ENCODE assay signal across 28 cellular contexts in the genomic region with DNA sequence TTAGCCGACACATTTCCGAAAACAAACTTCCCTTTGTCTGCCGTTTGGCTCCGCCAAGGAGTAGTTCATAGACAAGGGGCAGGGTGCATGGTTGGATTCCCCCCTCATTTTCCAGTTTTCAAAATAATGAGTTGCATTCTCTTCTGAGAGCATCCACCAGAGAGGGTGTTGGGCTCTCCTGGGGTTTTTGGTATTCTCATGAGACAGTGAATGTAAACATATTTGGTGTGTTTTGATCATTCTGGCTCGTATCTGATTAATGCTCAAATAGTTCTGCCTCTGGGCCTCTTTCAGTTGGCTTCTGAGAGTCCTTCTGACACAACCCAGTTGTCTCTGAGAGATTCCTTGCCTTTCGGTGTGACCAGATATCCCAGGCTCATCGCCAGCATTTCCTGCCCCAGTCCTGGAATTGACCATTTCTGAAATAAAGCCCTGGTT. TPM values are rescaled to one million over a fixed set of nuclear protein-coding genes. Genes with fewer than 3 reads are reported as not detected.
DNase-seq lines count a peak whose midpoint lies in the region; ATAC-seq and TF ChIP-seq lines count a peak whose summit lies in the region.
"Had no signal": no experiment of that assay in that cellular context is flagged by ENCODE, and none has a peak within 500 bp of the region (broad histone marks: within the 10 kb centered on the region; RNA-seq: fewer than 3 reads in every experiment).

No MANE protein-coding gene starts in this region.

- no peaks in the 10 kb centered on the region for H3K9me3 ChIP-seq in stomach
- no peaks in the 10 kb centered on the region for H3K9me3 ChIP-seq in CD8-positive, alpha-beta T cell (ENCODE audit: low read length)
- H3K9me3 ChIP-seq in CD8-positive, alpha-beta memory T cell (ENCODE audit: low read length): no peaks in the 10 kb centered on the region
- H3K9me3 ChIP-seq: body of pancreas, MG63, mucosa of descending colon had no signal

- POLR2A ChIA-PET in CD8-positive, alpha-beta T cell (lab: Charles Lee): no interaction called here
- POLR2A ChIA-PET in CD8-positive, alpha-beta memory T cell (lab: Charles Lee): no interaction called here

- peaks cover 9 to 57% (median 40%) of the 10 kb centered on the region in 4 donors for H3K4me1 ChIP-seq in stomach
- no peaks in the 10 kb centered on the region for H3K4me1 ChIP-seq in CD8-positive, alpha-beta T cell (ENCODE audit: insufficient read depth, low read length)
- no peaks in the 10 kb centered on the region for H3K4me1 ChIP-seq in CD8-positive, alpha-beta memory T cell (ENCODE audit: insufficient read depth, low read length)

- no peak for TF ChIP-seq POLR2A in stomach (IDR thresholded peaks at IDR 0.05)

- ATAC-seq in CD8-positive, alpha-beta T cell: no peak
- ATAC-seq: body of pancreas; left lobe of liver; mucosa of descending colon; stimulated activated naive CD8-positive, alpha-beta T cell treated with anti-CD3 and anti-CD28 coated beads, Interleukin-15, Interleukin-2, amounts not matched to agents 100 U/mL and 50 U/mL, for 24 hours; T-helper 17 cell had no signal

- 72 to 79% (median 75%) methylated on average over 7 of the region's 7 CpGs for WGBS in stomach, 5 donors

- no peak for TF ChIP-seq EP300 in stomach (IDR thresholded peaks at IDR 0.05)

- H3K36me3 Mint-ChIP-seq in CD8-positive, alpha-beta T cell: peaks cover 5% of the 10 kb centered on the region
- H3K36me3 Mint-ChIP-seq in CD8-positive, alpha-beta memory T cell: peaks cover 0 to 11% (median 5%) of the 10 kb centered on the region in 3 donors

- TF ChIP-seq CTCF in choroid plexus epithelial cell (conservative IDR thresholded peaks at IDR 0.05; ENCODE audit: low read depth, low read length) (no peak), stomach (IDR thresholded peaks at IDR 0.05) (no peak)
- TF ChIP-seq CTCF in CD8-positive, alpha-beta T cell (IDR thresholded peaks at IDR 0.05): no peak

- H3K27me3 Mint-ChIP-seq in CD8-positive, alpha-beta T cell (ENCODE audit: low read depth): no peaks in the 10 kb centered on the region
- H3K27me3 Mint-ChIP-seq in CD8-positive, alpha-beta memory T cell: peaks cover 0 to 2% of the 10 kb centered on the region in 2 donors
- H3K27me3 Mint-ChIP-seq: activated CD4-positive, alpha-beta T cell treated with anti-CD3 and anti-CD28 coated beads, Interleukin-2, amount 10 ng/mL, durations not matched to agents 7 days and 5 days; T-helper 17 cell had no signal

- no peaks in the 10 kb centered on the region for H3K9me3 Mint-ChIP-seq in CD8-positive, alpha-beta T cell
- H3K9me3 Mint-ChIP-seq in CD8-positive, alpha-beta memory T cell: no peaks in the 10 kb centered on the region
- H3K9me3 Mint-ChIP-seq: immature natural killer cell had no signal

- H3K27ac ChIP-seq in stomach: peak overlapping the region in 4 of 5 donors; percentile 8 to 34 (median 26)
- no peak overlapping the region for H3K27ac ChIP-seq in CD8-positive, alpha-beta T cell (ENCODE audit: low read depth, low read length)
- no peak overlapping the region for H3K27ac ChIP-seq in CD8-positive, alpha-beta memory T cell (ENCODE audit: low read depth, low read length)
- H3K27ac ChIP-seq: body of pancreas, coronary artery, hepatocyte, neural progenitor cell, SK-N-MC had no signal

- peak; percentile 44 for DNase-seq in GM03348 (ENCODE audit: low spot score)
- DNase-seq in choroid plexus epithelial cell (ENCODE audit: low read depth): peak; percentile 19
- peak; percentile 47 for DNase-seq in hepatic stellate cell (ENCODE audit: low spot score)
- DNase-seq in stomach: no peak
- no peak for DNase-seq in activated effector memory CD4-positive, alpha-beta T cell treated with Interleukin-2 at 50 U/mL for 16 hours
- DNase-seq in CD8-positive, alpha-beta T cell: no peak
- DNase-seq in CD8-positive, alpha-beta memory T cell: no peak
- no peak for DNase-seq in activated CD8-positive, alpha-beta memory T cell treated with anti-CD3 and anti-CD28 coated beads for 24 hours
- DNase-seq: activated CD4-positive, alpha-beta T cell treated with anti-CD3 and anti-CD28 coated beads, Interleukin-2, amount 10 ng/mL, durations not matched to agents 7 days and 5 days; activated CD8-positive, alpha-beta memory T cell treated with anti-CD3 and anti-CD28 coated beads, Interleukin-2, amount 50 U/mL, for 48 hours; body of pancreas; C1 segment of cervical spinal cord; H7; immature natural killer cell; MG63; mucosa of descending colon; NCI-H1436; NCI-H2171; NCI-H524; stimulated activated CD4-positive, alpha-beta T cell treated with anti-CD3 and anti-CD28 coated beads, Interleukin-4, amount 100 ng/mL, for 1 hour; stimulated activated naive CD8-positive, alpha-beta T cell treated with anti-CD3 and anti-CD28 coated beads, Interleukin-15, Interleukin-2, amounts not matched to agents 100 U/mL and 50 U/mL, for 24 hours; T-helper 17 cell; trophoblast cell had no signal

- intact Hi-C loops in stomach (cut with DNase I; ENCODE audit: low total_unique reads): no loop called here
- intact Hi-C loops in CD8-positive, alpha-beta T cell (cut with DNase I, micrococcal nuclease): no loop called here

- no peaks in the 10 kb centered on the region for H3K27me3 ChIP-seq in stomach
- H3K27me3 ChIP-seq in CD8-positive, alpha-beta T cell (ENCODE audit: insufficient read depth, low read length): no peaks in the 10 kb centered on the region
- H3K27me3 ChIP-seq in CD8-positive, alpha-beta memory T cell (ENCODE audit: insufficient read depth, low read length, poor library complexity, severe bottlenecking): no peaks in the 10 kb centered on the region
- H3K27me3 ChIP-seq: body of pancreas, hepatocyte, MG63, neural progenitor cell had no signal

- H3K4me1 Mint-ChIP-seq in CD8-positive, alpha-beta T cell (ENCODE audit: low read depth): no peaks in the 10 kb centered on the region
- peaks cover 5 to 23% (median 8%) of the 10 kb centered on the region in 3 donors for H3K4me1 Mint-ChIP-seq in CD8-positive, alpha-beta memory T cell
- H3K4me1 Mint-ChIP-seq: activated CD4-positive, alpha-beta T cell treated with anti-CD3 and anti-CD28 coated beads, Interleukin-2, amount 10 ng/mL, durations not matched to agents 7 days and 5 days had no signal

- H3K4me3 ChIP-seq in choroid plexus epithelial cell (ENCODE audit: low read depth, low read length) (no peak overlapping the region), stomach (no peak overlapping the region)
- no peak overlapping the region for H3K4me3 ChIP-seq in CD8-positive, alpha-beta T cell (ENCODE audit: low read depth, low read length)
- H3K4me3 ChIP-seq in CD8-positive, alpha-beta memory T cell (ENCODE audit: low read length): no peak overlapping the region
- H3K4me3 ChIP-seq: body of pancreas, coronary artery, hepatocyte, MG63, mucosa of descending colon, neural progenitor cell, SK-N-MC had no signal

- no peak overlapping the region for H3K4me3 Mint-ChIP-seq in CD8-positive, alpha-beta T cell
- no peak overlapping the region for H3K4me3 Mint-ChIP-seq in CD8-positive, alpha-beta memory T cell
- H3K4me3 Mint-ChIP-seq: activated CD4-positive, alpha-beta T cell treated with anti-CD3 and anti-CD28 coated beads, Interleukin-2, amount 10 ng/mL, durations not matched to agents 7 days and 5 days; immature natural killer cell; T-helper 17 cell had no signal

- CTCF ChIA-PET in CD8-positive, alpha-beta T cell (lab: Charles Lee): no interaction called here
- CTCF ChIA-PET in CD8-positive, alpha-beta memory T cell (lab: Charles Lee): no interaction called here

- no peak overlapping the region for H3K27ac Mint-ChIP-seq in CD8-positive, alpha-beta T cell
- H3K27ac Mint-ChIP-seq in CD8-positive, alpha-beta memory T cell: peak overlapping the region in 1 of 8 donors; percentile 37
- H3K27ac Mint-ChIP-seq: activated CD4-positive, alpha-beta T cell treated with anti-CD3 and anti-CD28 coated beads, Interleukin-2, amount 10 ng/mL, durations not matched to agents 7 days and 5 days; T-helper 17 cell had no signal

- H3K36me3 ChIP-seq in stomach: peaks cover 0 to 15% (median 5%) of the 10 kb centered on the region in 4 donors
- H3K36me3 ChIP-seq in CD8-positive, alpha-beta T cell (ENCODE audit: insufficient read depth, low read length): no peaks in the 10 kb centered on the region
- no peaks in the 10 kb centered on the region for H3K36me3 ChIP-seq in CD8-positive, alpha-beta memory T cell (ENCODE audit: insufficient read depth, low read length)
- H3K36me3 ChIP-seq: MG63, neural progenitor cell had no signal

RNA-seq across cellular contexts. Expression of a gene that starts 21.7 kb away (rescaled TPM):
- total RNA-seq in stomach: 100 to 1,000 TPM in 1 of 5 donors, 10 to 100 TPM in 4; 20.5 to 452 (median 30.9) TPM
- 10 to 100 TPM in 2 of 3 donors, 1 to 10 TPM in 1; 7.4 to 14.3 (median 13.7) TPM for polyA plus RNA-seq in stomach
- 1 to 10 TPM; 8.4 to 8.7 TPM for total RNA-seq in CD8-positive, alpha-beta T cell
- total RNA-seq in CD8-positive, alpha-beta memory T cell: 10 to 100 TPM; 25.3 to 33.0 TPM
- polyA plus RNA-seq in CD8-positive, alpha-beta memory T cell: 7.6 TPM

Comparison
In these comparisons a context has a peak if more than half of its experiments do, and no peak if none do; other contexts are left out.
1. DNase-seq: peak in GM03348 (single experiment), choroid plexus epithelial cell (single experiment) and hepatic stellate cell (single experiment); none in stomach (single experiment), activated effector memory CD4-positive, alpha-beta T cell treated with Interleukin-2 at 50 U/mL for 16 hours (single experiment), CD8-positive, alpha-beta T cell (0 of 7), CD8-positive, alpha-beta memory T cell (0 of 5) and activated CD8-positive, alpha-beta memory T cell treated with anti-CD3 and anti-CD28 coated beads for 24 hours (single experiment).
2. H3K27ac ChIP-seq: peak in stomach (4 of 5); none in CD8-positive, alpha-beta T cell (single experiment) and CD8-positive, alpha-beta memory T cell (single experiment).